7 cellular contexts compared by ENCODE assay signal in the genomic region with DNA sequence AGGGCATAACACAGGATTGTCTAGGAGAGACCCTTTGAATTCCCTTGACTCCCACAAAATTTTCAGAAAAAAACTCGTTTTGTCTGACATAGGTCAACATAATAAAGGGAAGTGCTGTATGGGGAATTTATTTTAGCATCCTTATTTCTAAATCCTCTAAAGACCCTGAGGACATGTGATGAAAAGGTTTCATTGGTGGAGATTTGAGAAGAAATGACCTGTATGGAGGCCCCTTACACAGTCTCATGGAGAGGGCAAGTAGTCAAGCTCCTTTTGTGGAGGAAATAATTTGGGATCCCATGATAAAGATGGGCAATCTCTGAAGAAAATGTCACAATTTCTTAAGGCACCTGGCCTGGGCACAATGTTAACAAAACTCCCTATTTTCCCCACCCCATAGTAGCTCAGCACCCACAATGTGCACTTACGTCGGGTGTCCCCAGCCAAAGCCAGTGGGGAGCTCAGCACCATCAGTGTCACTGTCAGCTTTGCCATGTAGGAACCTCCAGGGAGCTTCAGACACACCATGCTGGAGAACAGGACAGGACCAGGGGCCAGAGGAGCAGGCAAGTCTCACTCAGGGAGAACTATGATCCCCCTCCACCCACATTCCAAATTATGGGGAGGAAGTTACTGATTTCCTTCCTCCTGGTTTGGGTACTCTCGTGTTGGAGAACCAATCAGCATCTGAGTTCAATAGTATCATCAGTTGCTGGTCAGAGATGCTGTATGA. TPM values are rescaled to one million over a fixed set of nuclear protein-coding genes. Genes with fewer than 3 reads are reported as not detected.
DNase-seq lines count a peak whose midpoint lies in the region; TF ChIP-seq lines count a peak whose summit lies in the region.

A gene (minus strand): TSS at position 591 of the 733 bp plus-strand sequence. CDS start 63 bp downstream, at position 528.

- no peaks in the 10 kb centered on the region for H3K36me3 ChIP-seq in sigmoid colon

- peak within 1 kb of the TSS in 1 of 4 donors; percentile 24 for H3K4me3 ChIP-seq in sigmoid colon

- no peaks in the 10 kb centered on the region for H3K27me3 ChIP-seq in sigmoid colon

- no peaks in the 10 kb centered on the region for H3K4me1 ChIP-seq in sigmoid colon

- 24 to 28% methylated on average over 3 of the region's 4 CpGs for WGBS in sigmoid colon, 2 donors

- no peaks in the 10 kb centered on the region for H3K27me3 Mint-ChIP-seq in IgD-negative memory B cell

- H3K9me3 ChIP-seq in sigmoid colon: no peaks in the 10 kb centered on the region

- no peaks in the 10 kb centered on the region for H3K9me3 Mint-ChIP-seq in IgD-negative memory B cell

- TF ChIP-seq CTCF in sigmoid colon (IDR thresholded peaks at IDR 0.05): no peak

- H3K27ac Mint-ChIP-seq in IgD-negative memory B cell: peak within 1 kb of the TSS; percentile 97 to 98 (median 98)

- intact Hi-C loops in sigmoid colon (cut with DNase I): loop anchor here (10.0 kb wide), 1 partner anchor 55 kb away; a partner anchor contains a TSS

- peak; percentile 5 for DNase-seq in GM19238 (ENCODE audit: insufficient read length, low spot score)
- DNase-seq in sigmoid colon: peak; percentile 56
- no peak for DNase-seq in NCI-H446 (lab: John Stamatoyannopoulos, UW)
- no peak for DNase-seq in middle frontal gyrus (ENCODE audit: extremely low spot score, low spot score)
- DNase-seq in glomerular visceral epithelial cell (ENCODE audit: extremely low spot score): no peak

- H3K4me1 Mint-ChIP-seq in IgD-negative memory B cell: peaks cover 3 to 23% (median 13%) of the 10 kb centered on the region in 3 donors

- no peak for TF ChIP-seq EP300 in sigmoid colon (IDR thresholded peaks at IDR 0.05)

- peak within 1 kb of the TSS; percentile 92 to 99 (median 96) for H3K4me3 Mint-ChIP-seq in IgD-negative memory B cell

- no peak for TF ChIP-seq POLR2A in sigmoid colon (IDR thresholded peaks at IDR 0.05)

- H3K36me3 Mint-ChIP-seq in IgD-negative memory B cell: peaks cover 11% of the 10 kb centered on the region

- H3K27ac ChIP-seq in cingulate gyrus (ENCODE audit: low read depth, low read length) (peak within 1 kb of the TSS; percentile 19), sigmoid colon (peak within 1 kb of the TSS in 1 of 4 donors; percentile 28)

RNA-seq across cellular contexts. Expression of the gene that starts here (rescaled TPM):
- polyA plus RNA-seq in IgD-negative memory B cell (92.6 TPM), sigmoid colon (10 to 100 TPM in 1 of 3 donors, 1 to 10 TPM in 1, not detected in 1; 2.1 to 13.6 TPM)
- total RNA-seq in sigmoid colon: 10 to 100 TPM in 1 of 4 donors, 1 to 10 TPM in 2, under 1 TPM in 1; 0.71 to 20.8 (median 1.6) TPM

Comparison
In these comparisons a context has a peak if more than half of its experiments do, and no peak if none do; other contexts are left out.
1. DNase-seq: peak in GM19238 (single experiment) and sigmoid colon (single experiment); none in NCI-H446 (0 of 2), middle frontal gyrus (single experiment) and glomerular visceral epithelial cell (single experiment).